ENCODE assay signal across 1 cellular context in genomic region chr2:72291059-72291458, GRCh38.
TF ChIP-seq lines count a peak whose summit lies in the region.

No MANE protein-coding gene starts in this region.

TF ChIP-seq in IMR-90, 13 proteins besides CTCF, POLR2A, EP300 and RAD21:
- no peak for TF ChIP-seq MAZ (IDR thresholded peaks at IDR 0.05; ENCODE audit: borderline replicate concordance, low read depth, low read length)
- peak; percentile 45; the same call in 1 of the 2 replicates for TF ChIP-seq FOS (IDR thresholded peaks at IDR 0.05; ENCODE audit: low read depth, low read length)
- TF ChIP-seq BHLHE40 (IDR thresholded peaks at IDR 0.05; ENCODE audit: low read depth, low read length): peak; percentile 49; the same call in 1 of the 2 replicates
- TF ChIP-seq CHD1 (IDR thresholded peaks at IDR 0.05; ENCODE audit: low read depth, low read length): no peak
- TF ChIP-seq NFE2L2 (IDR thresholded peaks at IDR 0.05; ENCODE audit: low read depth, low read length): no peak
- TF ChIP-seq CEBPB (IDR thresholded peaks at IDR 0.05; ENCODE audit: low read depth, low read length): no peak
